In the genomic region with DNA sequence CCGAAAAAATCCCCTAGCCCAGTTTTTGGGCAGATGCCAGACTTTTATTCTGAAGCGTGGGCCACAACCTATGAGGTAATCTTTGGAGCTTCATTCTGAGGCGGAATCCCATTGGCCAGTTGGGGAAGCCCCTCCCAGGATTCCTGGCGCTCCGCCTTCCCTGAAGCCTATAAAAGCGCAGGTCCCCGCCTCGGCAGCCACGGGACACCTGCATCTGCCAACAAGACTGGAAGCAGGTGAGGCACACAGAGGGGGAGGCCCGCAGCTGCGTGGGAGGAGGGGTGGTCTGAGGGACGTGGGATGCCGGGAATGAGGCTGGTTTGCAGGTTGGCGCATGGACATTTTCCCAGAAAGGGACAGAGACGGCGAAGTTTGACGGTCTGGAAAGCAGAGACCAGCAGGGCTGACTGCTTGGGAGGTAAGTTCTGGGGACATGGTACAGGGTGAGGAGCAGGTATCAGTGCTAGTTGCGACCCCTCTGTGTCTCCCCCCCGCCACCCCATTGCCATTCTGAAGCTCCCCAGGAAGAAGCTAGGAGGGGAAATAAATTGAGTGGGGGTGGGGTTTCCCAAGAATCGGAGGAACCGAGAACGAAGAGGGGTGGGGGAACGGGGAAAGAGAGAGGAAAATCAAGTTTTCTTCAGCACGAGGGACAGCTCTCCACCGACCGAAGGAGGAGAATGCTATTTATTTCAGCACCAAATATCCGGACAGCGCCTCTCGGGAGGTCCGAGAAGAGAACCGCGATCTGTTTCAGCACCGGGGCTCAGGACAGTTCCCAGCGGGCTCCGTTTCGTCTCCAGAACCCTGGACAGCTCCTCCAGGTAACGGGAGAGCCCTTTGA, we compare ENCODE assay signal across 8 cellular contexts. TPM values are rescaled to one million over a fixed set of nuclear protein-coding genes. Genes with fewer than 3 reads are reported as not detected.
A peak's percentile ranks its signal among the peaks of the same experiment; 100 is the strongest.
DNase-seq lines count a peak whose midpoint lies in the region; ATAC-seq and TF ChIP-seq lines count a peak whose summit lies in the region.

No MANE protein-coding gene starts in this region.

- H3K27ac ChIP-seq in left ventricle myocardium inferior (replicated peaks) (no peak overlapping the region), prostate gland (no peak overlapping the region)

- no peak for TF ChIP-seq POLR2A in prostate gland (IDR thresholded peaks at IDR 0.05)
- TF ChIP-seq POLR2A in GM18505 (IDR thresholded peaks at IDR 0.05; ENCODE audit: borderline replicate concordance, extremely low read depth, insufficient read depth, insufficient read length), result no peak

- H3K4me3 ChIP-seq in left ventricle myocardium inferior (no peak overlapping the region), prostate gland (no peak overlapping the region)

- H3K27me3 ChIP-seq in left ventricle myocardium inferior (ENCODE audit: low read depth) (peaks cover 4% of the 10 kb centered on the region), prostate gland (replicated peaks; ENCODE audit: insufficient read depth) (no peaks in the 10 kb centered on the region)

- H3K9me3 ChIP-seq in left ventricle myocardium inferior (replicated peaks) (no peaks in the 10 kb centered on the region), prostate gland (no peaks in the 10 kb centered on the region)

- intact Hi-C loops in left ventricle myocardium inferior (cut with micrococcal nuclease) (no loop called here), prostate gland (cut with DNase I) (no loop called here)

- TF ChIP-seq CTCF in left ventricle myocardium inferior (IDR thresholded peaks at IDR 0.05; ENCODE audit: borderline replicate concordance) (no peak), prostate gland (IDR thresholded peaks at IDR 0.05) (no peak)

- ATAC-seq in SK-N-SH treated with all-trans-retinoic acid at 6 μM for 48 hours (peak; percentile 77), GM18505 (IDR thresholded peaks at IDR 0.05; ENCODE audit: unreplicated experiment) (no peak)

- H3K4me1 ChIP-seq in left ventricle myocardium inferior (no peaks in the 10 kb centered on the region), prostate gland (replicated peaks) (no peaks in the 10 kb centered on the region)

- 8% methylated on average over 37 of the region's 37 CpGs for WGBS in prostate gland

- DNase-seq in EH (ENCODE audit: low read depth), result peak; percentile 83
- DNase-seq in NCI-H1092 (lab: John Stamatoyannopoulos, UW), result peak; percentile 95
- peak; percentile 81 for DNase-seq in amniotic epithelial cell (ENCODE audit: low read depth)
- peak; percentile 75 for DNase-seq in left ventricle myocardium inferior
- DNase-seq in prostate gland (ENCODE audit: low spot score), result peak; percentile 86
- peak; percentile 84 for DNase-seq in ureter (ENCODE audit: low spot score)

- H3K36me3 ChIP-seq in left ventricle myocardium inferior, result no peaks in the 10 kb centered on the region
- no peaks in the 10 kb centered on the region for H3K36me3 ChIP-seq in prostate gland

TF ChIP-seq in SK-N-SH treated with all-trans-retinoic acid at 6 μM for 48 hours, 23 proteins besides CTCF, POLR2A, EP300 and RAD21 (continues in another document):
- TF ChIP-seq RARB (CRISPR knock-in tag; IDR thresholded peaks at IDR 0.05) (peak; percentile 87; the same call in 1 of the 2 replicates), ZNF70 (CRISPR knock-in tag; IDR thresholded peaks at IDR 0.05) (no peak), ZC3H10 (CRISPR knock-in tag; IDR thresholded peaks at IDR 0.05) (peak; percentile 97), GLIS3 (CRISPR knock-in tag; IDR thresholded peaks at IDR 0.05) (peak; percentile 93), TCF4 (CRISPR knock-in tag; IDR thresholded peaks at IDR 0.05; ENCODE audit: borderline replicate concordance) (no peak; the same call in 1 of the 2 replicates), ZNF565 (CRISPR knock-in tag; conservative IDR thresholded peaks at IDR 0.05; ENCODE audit: low read depth) (peak; percentile 98), ESRRG (CRISPR knock-in tag; IDR thresholded peaks at IDR 0.05) (peak; percentile 86; the same call in 1 of the 2 replicates), PPARA (CRISPR knock-in tag; IDR thresholded peaks at IDR 0.05; ENCODE audit: borderline replicate concordance) (peak; percentile 94; the same call in 1 of the 2 replicates), CSDC2 (CRISPR knock-in tag; IDR thresholded peaks at IDR 0.05) (peak; percentile 100), SNAI2 (CRISPR knock-in tag; IDR thresholded peaks at IDR 0.05) (peak; percentile 100), ZFP3 (CRISPR knock-in tag; IDR thresholded peaks at IDR 0.05) (peak; percentile 96), ZFP30 (CRISPR knock-in tag; IDR thresholded peaks at IDR 0.05) (peak; percentile 77), ISL1 (CRISPR knock-in tag; IDR thresholded peaks at IDR 0.05) (peak; percentile 89), ARNTL (CRISPR knock-in tag; IDR thresholded peaks at IDR 0.05; ENCODE audit: borderline replicate concordance, low read depth) (peak; percentile 74), OSR1 (CRISPR knock-in tag; IDR thresholded peaks at IDR 0.05) (peak; percentile 98), TOX (CRISPR knock-in tag; IDR thresholded peaks at IDR 0.05; ENCODE audit: borderline replicate concordance) (peak; percentile 93), BACH2 (CRISPR knock-in tag; IDR thresholded peaks at IDR 0.05; ENCODE audit: borderline replicate concordance) (peak; percentile 88), ZNF8 (CRISPR knock-in tag; IDR thresholded peaks at IDR 0.05) (peak; percentile 72; the same call in 1 of the 2 replicates)
- TF ChIP-seq, protein P1, sequence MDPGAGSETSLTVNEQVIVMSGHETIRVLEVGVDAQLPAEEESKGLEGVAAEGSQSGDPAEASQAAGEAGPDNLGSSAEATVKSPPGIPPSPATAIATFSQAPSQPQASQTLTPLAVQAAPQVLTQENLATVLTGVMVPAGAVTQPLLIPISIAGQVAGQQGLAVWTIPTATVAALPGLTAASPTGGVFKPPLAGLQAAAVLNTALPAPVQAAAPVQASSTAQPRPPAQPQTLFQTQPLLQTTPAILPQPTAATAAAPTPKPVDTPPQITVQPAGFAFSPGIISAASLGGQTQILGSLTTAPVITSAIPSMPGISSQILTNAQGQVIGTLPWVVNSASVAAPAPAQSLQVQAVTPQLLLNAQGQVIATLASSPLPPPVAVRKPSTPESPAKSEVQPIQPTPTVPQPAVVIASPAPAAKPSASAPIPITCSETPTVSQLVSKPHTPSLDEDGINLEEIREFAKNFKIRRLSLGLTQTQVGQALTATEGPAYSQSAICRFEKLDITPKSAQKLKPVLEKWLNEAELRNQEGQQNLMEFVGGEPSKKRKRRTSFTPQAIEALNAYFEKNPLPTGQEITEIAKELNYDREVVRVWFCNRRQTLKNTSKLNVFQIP (CRISPR knock-in tag; IDR thresholded peaks at IDR 0.05; ENCODE audit: borderline replicate concordance, low read depth), result peak; percentile 96; the same call in 1 of the 2 replicates
- TF ChIP-seq, protein P2, sequence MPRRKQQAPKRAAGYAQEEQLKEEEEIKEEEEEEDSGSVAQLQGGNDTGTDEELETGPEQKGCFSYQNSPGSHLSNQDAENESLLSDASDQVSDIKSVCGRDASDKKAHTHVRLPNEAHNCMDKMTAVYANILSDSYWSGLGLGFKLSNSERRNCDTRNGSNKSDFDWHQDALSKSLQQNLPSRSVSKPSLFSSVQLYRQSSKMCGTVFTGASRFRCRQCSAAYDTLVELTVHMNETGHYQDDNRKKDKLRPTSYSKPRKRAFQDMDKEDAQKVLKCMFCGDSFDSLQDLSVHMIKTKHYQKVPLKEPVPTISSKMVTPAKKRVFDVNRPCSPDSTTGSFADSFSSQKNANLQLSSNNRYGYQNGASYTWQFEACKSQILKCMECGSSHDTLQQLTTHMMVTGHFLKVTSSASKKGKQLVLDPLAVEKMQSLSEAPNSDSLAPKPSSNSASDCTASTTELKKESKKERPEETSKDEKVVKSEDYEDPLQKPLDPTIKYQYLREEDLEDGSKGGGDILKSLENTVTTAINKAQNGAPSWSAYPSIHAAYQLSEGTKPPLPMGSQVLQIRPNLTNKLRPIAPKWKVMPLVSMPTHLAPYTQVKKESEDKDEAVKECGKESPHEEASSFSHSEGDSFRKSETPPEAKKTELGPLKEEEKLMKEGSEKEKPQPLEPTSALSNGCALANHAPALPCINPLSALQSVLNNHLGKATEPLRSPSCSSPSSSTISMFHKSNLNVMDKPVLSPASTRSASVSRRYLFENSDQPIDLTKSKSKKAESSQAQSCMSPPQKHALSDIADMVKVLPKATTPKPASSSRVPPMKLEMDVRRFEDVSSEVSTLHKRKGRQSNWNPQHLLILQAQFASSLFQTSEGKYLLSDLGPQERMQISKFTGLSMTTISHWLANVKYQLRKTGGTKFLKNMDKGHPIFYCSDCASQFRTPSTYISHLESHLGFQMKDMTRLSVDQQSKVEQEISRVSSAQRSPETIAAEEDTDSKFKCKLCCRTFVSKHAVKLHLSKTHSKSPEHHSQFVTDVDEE (CRISPR knock-in tag; IDR thresholded peaks at IDR 0.05), result peak; percentile 99
- TF ChIP-seq, protein P3, sequence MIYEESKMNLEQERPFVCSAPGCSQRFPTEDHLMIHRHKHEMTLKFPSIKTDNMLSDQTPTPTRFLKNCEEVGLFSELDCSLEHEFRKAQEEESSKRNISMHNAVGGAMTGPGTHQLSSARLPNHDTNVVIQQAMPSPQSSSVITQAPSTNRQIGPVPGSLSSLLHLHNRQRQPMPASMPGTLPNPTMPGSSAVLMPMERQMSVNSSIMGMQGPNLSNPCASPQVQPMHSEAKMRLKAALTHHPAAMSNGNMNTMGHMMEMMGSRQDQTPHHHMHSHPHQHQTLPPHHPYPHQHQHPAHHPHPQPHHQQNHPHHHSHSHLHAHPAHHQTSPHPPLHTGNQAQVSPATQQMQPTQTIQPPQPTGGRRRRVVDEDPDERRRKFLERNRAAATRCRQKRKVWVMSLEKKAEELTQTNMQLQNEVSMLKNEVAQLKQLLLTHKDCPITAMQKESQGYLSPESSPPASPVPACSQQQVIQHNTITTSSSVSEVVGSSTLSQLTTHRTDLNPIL (CRISPR knock-in tag; IDR thresholded peaks at IDR 0.05; ENCODE audit: low read depth), result peak; percentile 63

RNA-seq across cellular contexts. Expression of a gene that starts 22.4 kb away (rescaled TPM):
- total RNA-seq in left ventricle myocardium inferior (46.5 TPM), prostate gland (10 to 100 TPM; 20.7 to 30.4 TPM), ureter (12.2 TPM)

RNA-seq across cellular contexts. Expression of a gene that starts 45.5 kb away (rescaled TPM):
- 52.5 TPM for total RNA-seq in left ventricle myocardium inferior
- total RNA-seq in prostate gland, result 100 to 1,000 TPM in 1 of 2 donors, 10 to 100 TPM in 1; 53.5 to 116 TPM
- 94.8 TPM for total RNA-seq in ureter
